1 cellular context compared by ENCODE assay signal in the genomic region with DNA sequence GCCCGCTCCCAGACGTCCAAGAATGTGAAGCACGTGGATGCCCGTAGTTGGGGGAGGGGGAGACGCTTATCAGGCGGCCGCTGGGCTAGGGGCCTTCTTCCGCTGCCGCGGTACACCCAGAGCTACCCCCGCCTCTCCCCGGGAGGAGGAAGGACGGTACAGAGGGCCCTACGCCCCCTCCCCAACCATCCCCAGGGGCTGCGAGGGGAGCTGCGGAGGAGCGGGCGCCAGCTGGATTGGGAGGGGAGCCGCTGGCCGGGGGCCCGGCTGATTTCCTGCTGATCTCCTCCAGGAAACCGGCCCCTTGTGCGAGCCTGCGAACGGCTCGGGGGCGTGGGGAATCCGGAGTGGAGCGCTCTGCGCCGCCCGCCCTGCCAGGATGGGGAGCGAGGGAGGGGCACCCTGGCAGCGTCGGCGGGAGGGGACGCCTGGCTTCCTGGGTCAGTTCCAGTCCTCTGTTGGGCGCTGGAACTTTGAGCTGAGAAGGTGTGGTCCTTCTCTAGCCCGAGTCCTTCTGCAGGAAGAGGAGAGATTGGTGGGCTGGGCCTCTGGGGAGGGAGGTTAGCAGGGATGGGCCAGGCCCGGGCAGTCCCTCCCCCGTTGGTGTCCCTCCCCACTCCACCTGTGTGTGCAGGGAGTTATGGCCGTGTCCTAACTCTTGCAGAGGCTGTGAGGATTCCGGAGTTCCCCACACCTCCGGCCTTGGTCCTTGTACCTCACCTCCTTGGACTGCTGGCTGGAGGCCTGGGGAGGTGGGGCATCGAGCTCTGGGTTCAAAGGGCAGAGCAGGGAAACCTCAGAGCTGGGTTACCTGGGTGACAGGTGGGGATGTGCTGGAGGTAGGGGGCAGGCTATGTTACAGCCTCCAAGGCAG.
TF ChIP-seq lines count a peak whose summit lies in the region.

No MANE protein-coding gene starts in this region.

TF ChIP-seq in endothelial cell of umbilical vein, 7 proteins besides CTCF, POLR2A, EP300 and RAD21 (continued from another document):
- TF ChIP-seq GATA2 (IDR thresholded peaks at IDR 0.05; ENCODE audit: insufficient read depth, insufficient read length, low read depth, low read length): peak; percentile 72
- TF ChIP-seq, protein P1, sequence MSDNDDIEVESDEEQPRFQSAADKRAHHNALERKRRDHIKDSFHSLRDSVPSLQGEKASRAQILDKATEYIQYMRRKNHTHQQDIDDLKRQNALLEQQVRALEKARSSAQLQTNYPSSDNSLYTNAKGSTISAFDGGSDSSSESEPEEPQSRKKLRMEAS (IDR thresholded peaks at IDR 0.05; ENCODE audit: insufficient read depth, insufficient read length): peak; percentile 81
- TF ChIP-seq JUN (IDR thresholded peaks at IDR 0.05; ENCODE audit: borderline replicate concordance, insufficient read depth, insufficient read length, low read depth): no peak
- TF ChIP-seq MYC (IDR thresholded peaks at IDR 0.05; ENCODE audit: low read depth, low read length): peak; percentile 89
- TF ChIP-seq EZH2 (IDR thresholded peaks at IDR 0.05; ENCODE audit: borderline replicate concordance, low read depth, low read length, severe bottlenecking): no peak
